Comparison of ENCODE assay signal across 11 cellular contexts in genomic region chr19:13146763-13147563, GRCh38. TPM values are rescaled to one million over a fixed set of nuclear protein-coding genes. Genes with fewer than 3 reads are reported as not detected.
DNase-seq lines count a peak whose midpoint lies in the region; ATAC-seq and TF ChIP-seq lines count a peak whose summit lies in the region.
"Had no signal": no experiment of that assay in that cellular context is flagged by ENCODE, and none has a peak within 500 bp of the region (broad histone marks: within the 10 kb centered on the region; RNA-seq: fewer than 3 reads in every experiment).

No MANE protein-coding gene starts in this region.

- no peak for TF ChIP-seq POLR2A in stomach (IDR thresholded peaks at IDR 0.05)

- dilution Hi-C loops in mammary epithelial cell (cut with HindIII; ENCODE audit: low sequenced_read_pairs): no loop called here

- BruUV-seq in MCF 10A (replicated peaks; lab: Mats Ljungman, UMichigan) (no TSS peak), mammary epithelial cell (replicated peaks; lab: Mats Ljungman, UMichigan) (no TSS peak)

- CTCF ChIA-PET in MCF 10A (lab: Yijun Ruan, JAX) (interaction anchor here (0.7 to 1.2 kb wide), 2 partner anchors 182 to 475 kb away, joined by 3 read pairs; no protein-coding TSS in a partner anchor), mammary epithelial cell (lab: Charles Lee; ENCODE audit: low non-redundant PET) (no interaction called here)

- intact Hi-C loops in MCF 10A (cut with micrococcal nuclease): no loop called here
- intact Hi-C loops in mammary epithelial cell (cut with micrococcal nuclease): no loop called here
- intact Hi-C loops in stomach (cut with DNase I; ENCODE audit: low total_unique reads): no loop called here

- TF ChIP-seq CTCF in MCF 10A (IDR thresholded peaks at IDR 0.05; ENCODE audit: unreplicated experiment) (no peak), mammary epithelial cell (conservative IDR thresholded peaks at IDR 0.05 in 1 of 2, IDR thresholded peaks at IDR 0.05 in 1 of 2; ENCODE audit: extremely low read depth in 1 of 2, insufficient read depth in 1 of 2, low read depth in 1 of 2, low read length in 2 of 2) (no peak), stomach (IDR thresholded peaks at IDR 0.05) (no peak)

- H3K27me3 ChIP-seq in mammary epithelial cell (ENCODE audit: insufficient read depth, low read length) (no peaks in the 10 kb centered on the region), stomach (no peaks in the 10 kb centered on the region)

- no peak overlapping the region for H2AFZ ChIP-seq in mammary epithelial cell (ENCODE audit: low read depth, low read length)

- POLR2A ChIA-PET in MCF 10A (lab: Yijun Ruan, JAX): interaction anchor here (0.7 kb wide), 1 partner anchor 409 kb away, joined by 3 read pairs; no protein-coding TSS in a partner anchor

- H3K9me3 ChIP-seq in mammary epithelial cell (replicated peaks; ENCODE audit: insufficient read depth, low read length): no peaks in the 10 kb centered on the region
- no peaks in the 10 kb centered on the region for H3K9me3 ChIP-seq in stomach

- no peaks in the 10 kb centered on the region for H4K20me1 ChIP-seq in mammary epithelial cell (ENCODE audit: insufficient read depth, low read length)

- H3K36me3 ChIP-seq in mammary epithelial cell (ENCODE audit: insufficient read depth, low read length) (peaks cover 2% of the 10 kb centered on the region), stomach (peaks cover 15 to 34% (median 26%) of the 10 kb centered on the region in 4 donors)

- H3K79me2 ChIP-seq in mammary epithelial cell (ENCODE audit: insufficient read depth, low read length): peaks cover 26% of the 10 kb centered on the region

- H3K27ac ChIP-seq in mammary epithelial cell (ENCODE audit: insufficient read depth, low read depth, low read length): no peak overlapping the region
- peak overlapping the region; percentile 5 for H3K27ac ChIP-seq in epithelial cell of prostate
- H3K27ac ChIP-seq in stomach: peak overlapping the region in 2 of 5 donors; percentile 99

- H3K36me3 Mint-ChIP-seq in MCF 10A (ENCODE audit: insufficient read depth, unreplicated experiment): peaks cover 26% of the 10 kb centered on the region

- H3K27ac Mint-ChIP-seq in MCF 10A (ENCODE audit: low read depth, unreplicated experiment): peak overlapping the region; percentile 46

- no peaks in the 10 kb centered on the region for H3K9me3 Mint-ChIP-seq in MCF 10A (ENCODE audit: unreplicated experiment)

- H3K4me3 Mint-ChIP-seq in MCF 10A (ENCODE audit: unreplicated experiment): peak overlapping the region; percentile 16

- H3K4me2 ChIP-seq in mammary epithelial cell (ENCODE audit: insufficient read depth, low read depth, low read length): no peak overlapping the region

- no peak overlapping the region for H3K9ac ChIP-seq in mammary epithelial cell (ENCODE audit: insufficient read depth, low read length)

- H3K4me3 ChIP-seq in mammary epithelial cell (replicated peaks in 1 of 3; ENCODE audit: insufficient read depth in 1 of 3, low read depth in 2 of 3, low read length in 3 of 3): no peak overlapping the region
- no peak overlapping the region for H3K4me3 ChIP-seq in stomach

- peak; percentile 84 for DNase-seq in MCF 10A (ENCODE audit: unreplicated experiment)
- no peak for DNase-seq in mammary epithelial cell
- DNase-seq in OCI-M1 (lab: John Stamatoyannopoulos, UW): peak; percentile 68
- DNase-seq in epithelial cell of prostate (ENCODE audit: low read depth, low spot score): no peak
- peak; percentile 63 for DNase-seq in stomach
- DNase-seq in COR-L47 (lab: John Stamatoyannopoulos, UW): no peak
- no peak for DNase-seq in SW 1271 (lab: John Stamatoyannopoulos, UW)
- DNase-seq: activated T-cell treated with anti-CD3 and anti-CD28 coated beads, Interleukin-2, amount 50 U/mL, for 1 hour; NCI-H1417 had no signal

- no peaks in the 10 kb centered on the region for H3K27me3 Mint-ChIP-seq in MCF 10A (ENCODE audit: insufficient read depth, unreplicated experiment)

- no peak for TF ChIP-seq EP300 in stomach (IDR thresholded peaks at IDR 0.05)

- WGBS in mammary epithelial cell (ENCODE audit: low coverage, missing lambda C conversion rate): 73% methylated on average over 12 of the region's 16 CpGs
- 51 to 69% (median 63%) methylated on average over 16 of the region's 16 CpGs for whole genome bisulfite sequencing in stomach, 5 donors

- H3K4me1 ChIP-seq in mammary epithelial cell (ENCODE audit: insufficient read depth, low read length) (peaks cover 12% of the 10 kb centered on the region), stomach (peaks cover 16 to 57% (median 34%) of the 10 kb centered on the region in 4 donors)

- H3K4me1 Mint-ChIP-seq in MCF 10A (ENCODE audit: insufficient read depth, unreplicated experiment): peaks cover 11% of the 10 kb centered on the region

- ATAC-seq in activated CD4-positive, CD25-positive, alpha-beta regulatory T cell treated with anti-CD3 and anti-CD28 coated beads, Interleukin-2, amount 50 U/mL, for 24 hours: no peak

- in situ Hi-C loops in mammary epithelial cell (cut with MboI; ENCODE audit: low sequenced_read_pairs in 2 of 2): no loop called here

RNA-seq across cellular contexts. Expression of gene STX10, which starts 3.2 kb away (rescaled TPM):
- 35.2 and 37.9 TPM in 2 replicates for total RNA-seq in MCF 10A (2022)
- total RNA-seq in mammary epithelial cell: 10 to 100 TPM; 33.7 to 48.0 TPM
- polyA plus RNA-seq in mammary epithelial cell: 67.4 TPM
- polyA minus RNA-seq in mammary epithelial cell: 102 TPM
- total RNA-seq in stomach: 100 to 1,000 TPM in 3 of 5 donors, 10 to 100 TPM in 2; 20.4 to 942 (median 117) TPM
- polyA plus RNA-seq in stomach: 100 to 1,000 TPM in 1 of 3 donors, 10 to 100 TPM in 2; 74.8 to 114 (median 94.7) TPM

RNA-seq across cellular contexts. Expression of gene IER2, which starts 3.2 kb away (rescaled TPM):
- total RNA-seq in MCF 10A (2022) (63.0 and 92.3 TPM in 2 replicates), mammary epithelial cell (100 to 1,000 TPM in 1 of 2 donors, 10 to 100 TPM in 1; 16.2 to 108 TPM), stomach (100 to 1,000 TPM in 3 of 5 donors, 10 to 100 TPM in 2; 32.3 to 421 (median 150) TPM)
- polyA plus RNA-seq in mammary epithelial cell (42.1 TPM), stomach (10 to 100 TPM; 64.3 to 87.2 (median 64.6) TPM)
- polyA minus RNA-seq in mammary epithelial cell: 25.5 TPM

RNA-seq across cellular contexts. Expression of gene NACC1, which starts 28.9 kb away (rescaled TPM):
- total RNA-seq in MCF 10A (2022) (55.9 and 67.3 TPM in 2 replicates), mammary epithelial cell (100 to 1,000 TPM in 1 of 2 donors, 10 to 100 TPM in 1; 76.2 to 106 TPM), stomach (100 to 1,000 TPM in 1 of 5 donors, 10 to 100 TPM in 4; 10.1 to 122 (median 26.3) TPM)
- polyA plus RNA-seq in mammary epithelial cell (90.9 TPM), stomach (10 to 100 TPM in 1 of 3 donors, 1 to 10 TPM in 2; 6.9 to 26.2 (median 9.5) TPM)
- 45.9 TPM for polyA minus RNA-seq in mammary epithelial cell

RNA-seq across cellular contexts. Expression of gene TRMT1, which starts 30.4 kb away (rescaled TPM):
- total RNA-seq in MCF 10A (2022): 47.5 and 63.2 TPM in 2 replicates
- 10 to 100 TPM; 28.7 to 56.2 TPM for total RNA-seq in mammary epithelial cell
- polyA plus RNA-seq in mammary epithelial cell: 39.3 TPM
- polyA minus RNA-seq in mammary epithelial cell: 66.7 TPM
- total RNA-seq in stomach: 100 to 1,000 TPM in 1 of 5 donors, 10 to 100 TPM in 4; 29.6 to 373 (median 36.5) TPM
- polyA plus RNA-seq in stomach: 10 to 100 TPM; 64.7 to 88.2 (median 77.9) TPM

RNA-seq across cellular contexts. Expression of gene LYL1, which starts 44.3 kb away (rescaled TPM):
- total RNA-seq in MCF 10A (2022): not detected in 2 replicates
- not detected for total RNA-seq in mammary epithelial cell
- polyA plus RNA-seq in mammary epithelial cell: not detected
- not detected for polyA minus RNA-seq in mammary epithelial cell
- total RNA-seq in stomach: 10 to 100 TPM in 2 of 5 donors, 1 to 10 TPM in 2, not detected in 1; 1.3 to 19.3 (median 7.6) TPM
- 1 to 10 TPM; 4.1 to 5.5 (median 5.0) TPM for polyA plus RNA-seq in stomach
- total RNA-seq: G401 had no signal

Comparison
In these comparisons a context has a peak if more than half of its experiments do, and no peak if none do; other contexts are left out.
1. DNase-seq: peak in MCF 10A (single experiment), OCI-M1 (single experiment) and stomach (single experiment); none in mammary epithelial cell (single experiment), epithelial cell of prostate (single experiment), COR-L47 (single experiment) and SW 1271 (0 of 2).